In the genomic region with DNA sequence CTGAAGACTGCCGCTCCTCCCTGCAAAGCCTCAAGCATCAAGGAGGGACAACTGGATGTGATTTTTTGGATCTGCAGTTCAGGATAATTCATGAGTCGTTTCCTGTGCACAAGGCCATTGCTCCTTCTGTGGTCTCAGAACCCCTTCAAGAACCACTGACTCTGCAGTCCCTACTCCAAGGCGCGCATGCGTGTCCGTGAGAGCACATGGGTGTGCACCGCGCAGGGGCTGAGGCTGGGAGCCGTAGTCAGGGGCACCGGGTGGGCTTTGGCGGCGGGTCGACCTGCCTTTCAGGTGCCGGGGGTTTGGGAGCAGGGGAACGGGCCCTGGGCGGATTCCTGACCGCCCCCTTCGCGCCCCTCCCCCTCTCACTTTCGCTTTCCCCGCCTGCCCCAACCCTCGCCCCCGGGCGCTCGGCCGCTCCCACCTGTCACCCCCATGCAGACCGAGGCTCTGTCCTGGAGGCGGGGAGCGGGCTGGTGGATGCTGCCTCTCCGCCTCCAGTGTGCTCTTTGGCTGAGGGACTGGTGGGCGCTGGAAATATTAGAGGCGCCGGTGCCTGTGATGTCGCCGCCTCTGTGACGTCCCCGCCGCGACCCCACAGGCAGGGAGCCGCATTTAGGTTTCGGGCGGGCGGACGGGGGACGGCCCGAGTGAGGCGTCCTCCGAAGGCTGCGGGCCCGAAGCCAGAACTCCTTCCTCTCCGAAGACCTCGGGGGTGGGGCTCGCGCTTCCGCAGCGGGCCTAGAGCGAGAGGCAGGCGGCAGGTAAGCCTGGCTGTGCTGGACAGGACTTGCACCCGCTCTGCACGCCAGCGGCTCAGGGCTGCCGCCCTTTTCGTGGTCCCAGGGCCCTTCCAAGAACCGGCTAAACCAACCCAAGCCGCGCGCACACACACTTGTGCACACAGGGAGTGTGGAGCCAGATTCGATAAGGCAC, we compare ENCODE assay signal across 8 cellular contexts. TPM values are rescaled to one million over a fixed set of nuclear protein-coding genes. Genes with fewer than 3 reads are reported as not detected.
DNase-seq lines count a peak whose midpoint lies in the region; ATAC-seq and TF ChIP-seq lines count a peak whose summit lies in the region.

A gene with protein sequence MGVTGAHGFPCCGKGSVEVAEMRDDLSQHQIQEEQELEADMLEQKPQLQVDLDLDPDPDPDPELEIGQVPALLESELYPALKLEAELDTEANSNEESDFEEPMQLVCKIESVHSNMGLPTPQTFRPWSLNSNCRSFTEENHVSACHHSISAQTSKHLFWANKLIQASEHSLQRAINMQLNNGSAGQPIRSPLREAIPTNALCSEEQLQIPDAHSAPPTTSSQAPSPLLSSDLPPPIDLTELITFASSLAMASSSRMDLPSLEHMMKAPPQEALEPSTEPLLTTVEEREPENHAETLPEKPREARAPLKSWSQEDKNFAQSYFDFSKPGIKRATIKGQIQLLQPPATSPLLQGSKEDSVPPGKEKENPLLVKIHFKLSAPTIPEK (minus strand): TSS at position 518 of the 939 bp plus-strand sequence. CDS start 78 bp downstream, at position 440.

- CTCF ChIA-PET in PC-9 (lab: Charles Lee) = no interaction called here

- no peaks in the 10 kb centered on the region for H3K79me2 ChIP-seq in PC-9 (ENCODE audit: low read depth)

- H4K20me1 ChIP-seq in PC-9 (ENCODE audit: insufficient read depth) = 0 out of 2 replicates have a peak, but pooled peaks cover 15% of the 10 kb centered on the region

- H3F3A ChIP-seq in PC-9 (ENCODE audit: insufficient read depth, low read depth) = peaks cover 57% of the 10 kb centered on the region

- H3K27ac ChIP-seq in PC-9 = no peak within 1 kb of the TSS

- H3K4me1 ChIP-seq in PC-9 (replicated peaks; ENCODE audit: insufficient read depth) = peaks cover 11% of the 10 kb centered on the region; the same call in 1 of the 2 replicates

- intact Hi-C loops in PC-9 (cut with micrococcal nuclease; ENCODE audit: unreplicated experiment) = no loop called here

- H3K4me3 ChIP-seq in astrocyte of the spinal cord (ENCODE audit: low read depth, low read length) = peak within 1 kb of the TSS; percentile 12
- no peak within 1 kb of the TSS for H3K4me3 ChIP-seq in PC-9

- TF ChIP-seq CTCF in astrocyte of the spinal cord (IDR thresholded peaks at IDR 0.05; ENCODE audit: low read depth, low read length) (no peak), PC-9 (conservative IDR thresholded peaks at IDR 0.05) (no peak)

- POLR2A ChIA-PET in PC-9 (lab: Charles Lee; ENCODE audit: unreplicated experiment) = no interaction called here

- no peak within 1 kb of the TSS for H3K4me2 ChIP-seq in PC-9

- H3K9me2 ChIP-seq in PC-9 (ENCODE audit: insufficient read depth) = no peaks in the 10 kb centered on the region

- no peak within 1 kb of the TSS for H2AFZ ChIP-seq in PC-9

- no TSS peak for BruUV-seq in PC-9 (replicated peaks; lab: Mats Ljungman, UMichigan)

- H3K27me3 ChIP-seq in PC-9 (ENCODE audit: insufficient read depth, low read depth) = no peaks in the 10 kb centered on the region

- peak; percentile 50 for ATAC-seq in GM19351 (IDR thresholded peaks at IDR 0.05; ENCODE audit: unreplicated experiment)
- ATAC-seq in GM21526 (IDR thresholded peaks at IDR 0.05; ENCODE audit: low FRiP score, unreplicated experiment) = no peak

- H3K9me3 ChIP-seq in PC-9 (ENCODE audit: insufficient read depth, low read depth) = no peaks in the 10 kb centered on the region

- in situ Hi-C loops in astrocyte of the spinal cord (cut with HindIII; ENCODE audit: low sequenced_read_pairs) = no loop called here

- peak; percentile 26 to 81 (median 54) for DNase-seq in T-helper 2 cell
- no peak for DNase-seq in astrocyte of the spinal cord (ENCODE audit: low read depth, low spot score)
- peak; percentile 63 for DNase-seq in inferior parietal cortex (ENCODE audit: extremely low spot score)
- peak; percentile 35 to 51 for DNase-seq in stimulated activated CD4-positive, alpha-beta T cell treated with anti-CD3 and anti-CD28 coated beads, Interleukin-15, amount 100 ng/mL, for 1 hour (ENCODE audit: low read depth in 1 of 2, low spot score in 1 of 2)
- no peak for DNase-seq in SKM-1 treated with dmso at 0.1 percent for 144 hours (lab: John Stamatoyannopoulos, UW; ENCODE audit: unreplicated experiment)
- DNase-seq in PC-9 = no peak

- H3K36me3 ChIP-seq in PC-9 (ENCODE audit: low read depth) = peaks cover 16% of the 10 kb centered on the region

RNA-seq across cellular contexts. Expression of the gene that starts here (rescaled TPM):
- total RNA-seq in PC-9 (2021) = 0.35 and 0.48 TPM in 2 replicates

Comparison
In these comparisons a context has a peak if more than half of its experiments do, and no peak if none do; other contexts are left out.
1. DNase-seq: peak in T-helper 2 cell (5 of 5), inferior parietal cortex (single experiment) and stimulated activated CD4-positive, alpha-beta T cell treated with anti-CD3 and anti-CD28 coated beads, Interleukin-15, amount 100 ng/mL, for 1 hour (2 of 2); none in astrocyte of the spinal cord (single experiment), SKM-1 treated with dmso at 0.1 percent for 144 hours (single experiment) and PC-9 (0 of 2).